ENCODE assay signal across 1 cellular context in genomic region chr6:10404107-10404798, GRCh38.
TF ChIP-seq lines count a peak whose summit lies in the region.

No MANE protein-coding gene starts in this region.

TF ChIP-seq in K562, 482 proteins besides CTCF, POLR2A, EP300 and RAD21 (continued from another document and continues in another):
- no peak for TF ChIP-seq EZH2 (IDR thresholded peaks at IDR 0.05; ENCODE audit: borderline replicate concordance, low read depth, low read length)
- peak in 1 of 2 experiments; percentile 43; a peak in 2 of 4 replicates for TF ChIP-seq RCOR1 (IDR thresholded peaks at IDR 0.05; ENCODE audit: borderline replicate concordance in 1 of 2, low read depth in 2 of 2, low read length in 2 of 2)
- TF ChIP-seq THRB (CRISPR knock-in tag; conservative IDR thresholded peaks at IDR 0.05): peak; percentile 95
- TF ChIP-seq TEAD1 (CRISPR knock-in tag; IDR thresholded peaks at IDR 0.05): peak; percentile 30 to 93; a peak in 2 of 4 replicates
- peak; percentile 91 for TF ChIP-seq SMAD3 (CRISPR knock-in tag; conservative IDR thresholded peaks at IDR 0.05)
- TF ChIP-seq KAT8 (IDR thresholded peaks at IDR 0.05; ENCODE audit: low read depth): no peak
- TF ChIP-seq ZNF134 (CRISPR knock-in tag; conservative IDR thresholded peaks at IDR 0.05): peak; percentile 66
- TF ChIP-seq NR1H2 (CRISPR knock-in tag; IDR thresholded peaks at IDR 0.05): no peak
- peak; percentile 65; the same call in 1 of the 2 replicates for TF ChIP-seq SPI1 (IDR thresholded peaks at IDR 0.05; ENCODE audit: borderline replicate concordance, low read depth, low read length)
- no peak for TF ChIP-seq ETS2 (tag; IDR thresholded peaks at IDR 0.05; ENCODE audit: borderline replicate concordance, poor library complexity, severe bottlenecking)
- peak; percentile 96 for TF ChIP-seq HDAC8 (tag; IDR thresholded peaks at IDR 0.05)
- peak; percentile 87 for TF ChIP-seq KDM5B (IDR thresholded peaks at IDR 0.05; ENCODE audit: insufficient replicate concordance, low read depth, low read length)
- TF ChIP-seq HDAC2 (IDR thresholded peaks at IDR 0.05): 0 out of 2 replicates have a peak, but pooled peaks have one; percentile 51
- TF ChIP-seq CUX1 (CRISPR knock-in tag; IDR thresholded peaks at IDR 0.05): peak; percentile 93; the same call in 1 of the 2 replicates
- no peak for TF ChIP-seq WHSC1 (IDR thresholded peaks at IDR 0.05; ENCODE audit: low read length)
- TF ChIP-seq ZEB2 (IDR thresholded peaks at IDR 0.05): peak; percentile 27; the same call in 1 of the 2 replicates
- no peak for TF ChIP-seq PHB2 (IDR thresholded peaks at IDR 0.05; ENCODE audit: low read depth)
- TF ChIP-seq ZNF347 (CRISPR knock-in tag; IDR thresholded peaks at IDR 0.05; ENCODE audit: low read depth): no peak
- TF ChIP-seq ZNF197 (CRISPR knock-in tag; IDR thresholded peaks at IDR 0.05; ENCODE audit: low read depth): peak; percentile 88; the same call in 1 of the 2 replicates
- TF ChIP-seq ZNF79 (CRISPR knock-in tag; IDR thresholded peaks at IDR 0.05; ENCODE audit: low read depth): peak; percentile 79
- no peak for TF ChIP-seq TCF7 (IDR thresholded peaks at IDR 0.05; ENCODE audit: borderline replicate concordance)
- 0 out of 2 replicates have a peak, but pooled peaks have one; percentile 33 for TF ChIP-seq TCFL5 (CRISPR knock-in tag; conservative IDR thresholded peaks at IDR 0.05)
- TF ChIP-seq ELF1 (tag; IDR thresholded peaks at IDR 0.05): peak; percentile 80
- TF ChIP-seq FOXK1 (CRISPR knock-in tag; IDR thresholded peaks at IDR 0.05; ENCODE audit: borderline replicate concordance): no peak
- peak; percentile 98 for TF ChIP-seq ESRRA (IDR thresholded peaks at IDR 0.05; ENCODE audit: borderline replicate concordance, low read depth)
- no peak for TF ChIP-seq IFI16 (CRISPR knock-in tag; IDR thresholded peaks at IDR 0.05)
- no peak for TF ChIP-seq SMARCB1 (IDR thresholded peaks at IDR 0.05; ENCODE audit: insufficient read length, low read depth)
- TF ChIP-seq NFXL1 (CRISPR knock-in tag; IDR thresholded peaks at IDR 0.05): peak; percentile 84
- peak; percentile 80 for TF ChIP-seq IRF9 (tag; IDR thresholded peaks at IDR 0.05)
- TF ChIP-seq HLTF (IDR thresholded peaks at IDR 0.05): peak; percentile 29; the same call in 1 of the 2 replicates
- TF ChIP-seq CHD2 (IDR thresholded peaks at IDR 0.05; ENCODE audit: low read depth, low read length): peak; percentile 35; the same call in 1 of the 2 replicates
- TF ChIP-seq MEF2D (tag; conservative IDR thresholded peaks at IDR 0.05; ENCODE audit: low read depth): peak; percentile 91
- TF ChIP-seq TCF15 (CRISPR knock-in tag; IDR thresholded peaks at IDR 0.05): peak; percentile 90
- TF ChIP-seq POLR2G (IDR thresholded peaks at IDR 0.05; ENCODE audit: low read depth, low read length): peak; percentile 92
- TF ChIP-seq YY1 (IDR thresholded peaks at IDR 0.05; ENCODE audit: borderline replicate concordance in 1 of 3, control insufficient read depth in 1 of 3, extremely low read depth in 1 of 3, insufficient read depth in 3 of 3, insufficient read length in 1 of 3, insufficient replicate concordance in 2 of 3, low read depth in 1 of 3, low read length in 2 of 3): peak in 1 of 3 experiments; percentile 48
- no peak for TF ChIP-seq CEBPG (CRISPR knock-in tag; IDR thresholded peaks at IDR 0.05)
- no peak; a peak in 1 of 4 replicates for TF ChIP-seq CEBPG (tag; conservative IDR thresholded peaks at IDR 0.05 in 1 of 2, IDR thresholded peaks at IDR 0.05 in 1 of 2)
- TF ChIP-seq RNF219 (CRISPR knock-in tag; IDR thresholded peaks at IDR 0.05): no peak
- TF ChIP-seq GMEB1 (CRISPR knock-in tag; IDR thresholded peaks at IDR 0.05): no peak; the same call in none of the 2 replicates
- TF ChIP-seq ZBTB17 (CRISPR knock-in tag; IDR thresholded peaks at IDR 0.05): peak; percentile 91
- peak; percentile 44; the same call in 1 of the 2 replicates for TF ChIP-seq NKRF (IDR thresholded peaks at IDR 0.05; ENCODE audit: borderline replicate concordance)
- peak; percentile 21; the same call in 1 of the 2 replicates for TF ChIP-seq ZFP1 (CRISPR knock-in tag; IDR thresholded peaks at IDR 0.05)
- 0 out of 2 replicates have a peak, but pooled peaks have one; percentile 17 for TF ChIP-seq HNRNPL (IDR thresholded peaks at IDR 0.05; ENCODE audit: low read depth, low read length)
- TF ChIP-seq FUS (optimal IDR thresholded peaks at IDR 0.05; ENCODE audit: low read depth, low read length): no peak
- no peak for TF ChIP-seq ZC3H11A (IDR thresholded peaks at IDR 0.05; ENCODE audit: low read depth, low read length)
- TF ChIP-seq CGGBP1 (CRISPR knock-in tag; IDR thresholded peaks at IDR 0.05): peak; percentile 82; the same call in 1 of the 2 replicates
- TF ChIP-seq MEF2A (IDR thresholded peaks at IDR 0.05; ENCODE audit: control insufficient read depth, low read depth, low read length): no peak
- TF ChIP-seq JUNB (CRISPR knock-in tag; conservative IDR thresholded peaks at IDR 0.05): no peak
- TF ChIP-seq ZBTB7A (IDR thresholded peaks at IDR 0.05; ENCODE audit: borderline replicate concordance, control insufficient read depth, low read depth, low read length): 0 out of 2 replicates have a peak, but pooled peaks have one; percentile 7
- 0 out of 4 replicates have a peak, but pooled peaks of 1 of the 2 experiments have one; percentile 42 for TF ChIP-seq BCLAF1 (IDR thresholded peaks at IDR 0.05; ENCODE audit: borderline replicate concordance in 1 of 2, control insufficient read depth in 1 of 2, low read depth in 2 of 2, low read length in 1 of 2)
